20 cellular contexts compared by ENCODE assay signal in genomic region chr5:6525422-6525821, GRCh38.
"Had no signal": no experiment of that assay in that cellular context is flagged by ENCODE, and none has a peak within 500 bp of the region (broad histone marks: within the 10 kb centered on the region; RNA-seq: fewer than 3 reads in every experiment).

No MANE protein-coding gene starts in this region.

- DNase-seq: immature natural killer cell; kidney; left colon; left lung; naive B cell; natural killer cell; occipital lobe; stimulated activated CD4-positive, alpha-beta T cell treated with anti-CD3 and anti-CD28 coated beads, Interleukin-1b, Interleukin-23, amount 100 ng/mL, for 48 hours; stimulated activated CD4-positive, alpha-beta T cell treated with anti-CD3 and anti-CD28 coated beads, Interleukin-2, amount 100 ng/mL, for 48 hours; stimulated activated CD4-positive, alpha-beta T cell treated with anti-CD3 and anti-CD28 coated beads, Interleukin-4, amount 100 ng/mL, for 4 hours; stimulated activated CD8-positive, alpha-beta memory T cell treated with anti-CD3 and anti-CD28 coated beads, Interleukin-4, amount 100 ng/mL, for 48 hours; stimulated activated naive CD4-positive, alpha-beta T cell treated with Interleukin-2 at 50 U/mL for 16 hours; stimulated activated naive CD8-positive, alpha-beta T cell treated with anti-CD3 and anti-CD28 coated beads, Interleukin-15, amount 100 ng/mL, for 72 hours; uterus had no signal

- H3K4me3 ChIP-seq: left lung, lung, neural progenitor cell, right atrium auricular region, right lobe of liver, smooth muscle cell, tibial nerve, uterus had no signal
